15 cellular contexts compared by ENCODE assay signal in genomic region chr2:181076666-181077065, GRCh38.
"Had no signal": no experiment of that assay in that cellular context is flagged by ENCODE, and none has a peak within 500 bp of the region (broad histone marks: within the 10 kb centered on the region; RNA-seq: fewer than 3 reads in every experiment).

No MANE protein-coding gene starts in this region.

- H3K4me2 ChIP-seq: smooth muscle cell had no signal

- H3K4me3 Mint-ChIP-seq: endodermal cell; naive B cell; nephron; stimulated activated effector memory CD8-positive, alpha-beta T cell treated with anti-CD3 and anti-CD28 coated beads, Interleukin-12 subunit alpha, Interleukin-12 subunit beta, amount 100 ng/mL, for 72 hours had no signal

- H3K27me3 Mint-ChIP-seq: naive B cell, progenitor cell of endocrine pancreas had no signal

- H3K36me3 Mint-ChIP-seq: naive B cell had no signal

- H3K4me3 ChIP-seq: heart left ventricle, pancreas, smooth muscle cell, tibial artery, upper lobe of left lung, uterus had no signal

- H3K27ac ChIP-seq: heart left ventricle, pancreas, tibial artery, upper lobe of left lung, uterus had no signal

- H3K27me3 ChIP-seq: heart left ventricle, pancreas, tibial artery, upper lobe of left lung, uterus had no signal

- H3K9me3 Mint-ChIP-seq: endodermal cell; naive B cell; nephron; stimulated activated effector memory CD8-positive, alpha-beta T cell treated with anti-CD3 and anti-CD28 coated beads, Interleukin-12 subunit alpha, Interleukin-12 subunit beta, amount 100 ng/mL, for 72 hours had no signal

- H3K9me3 ChIP-seq: heart left ventricle, pancreas, tibial artery, upper lobe of left lung, uterus had no signal

- H3K27ac Mint-ChIP-seq: endodermal cell; naive B cell; nephron; progenitor cell of endocrine pancreas; stimulated activated effector memory CD8-positive, alpha-beta T cell treated with anti-CD3 and anti-CD28 coated beads, Interleukin-12 subunit alpha, Interleukin-12 subunit beta, amount 100 ng/mL, for 72 hours had no signal

- H3K36me3 ChIP-seq: heart left ventricle, pancreas, tibial artery, upper lobe of left lung, uterus had no signal

- DNase-seq: endodermal cell, heart left ventricle, left colon, left ventricle myocardium superior, occipital lobe, pancreas, right cardiac atrium, tibial artery, upper lobe of left lung, uterus had no signal

- H3K4me1 ChIP-seq: pancreas, tibial artery, upper lobe of left lung had no signal
